ENCODE assay signal across 8 cellular contexts in the genomic region with DNA sequence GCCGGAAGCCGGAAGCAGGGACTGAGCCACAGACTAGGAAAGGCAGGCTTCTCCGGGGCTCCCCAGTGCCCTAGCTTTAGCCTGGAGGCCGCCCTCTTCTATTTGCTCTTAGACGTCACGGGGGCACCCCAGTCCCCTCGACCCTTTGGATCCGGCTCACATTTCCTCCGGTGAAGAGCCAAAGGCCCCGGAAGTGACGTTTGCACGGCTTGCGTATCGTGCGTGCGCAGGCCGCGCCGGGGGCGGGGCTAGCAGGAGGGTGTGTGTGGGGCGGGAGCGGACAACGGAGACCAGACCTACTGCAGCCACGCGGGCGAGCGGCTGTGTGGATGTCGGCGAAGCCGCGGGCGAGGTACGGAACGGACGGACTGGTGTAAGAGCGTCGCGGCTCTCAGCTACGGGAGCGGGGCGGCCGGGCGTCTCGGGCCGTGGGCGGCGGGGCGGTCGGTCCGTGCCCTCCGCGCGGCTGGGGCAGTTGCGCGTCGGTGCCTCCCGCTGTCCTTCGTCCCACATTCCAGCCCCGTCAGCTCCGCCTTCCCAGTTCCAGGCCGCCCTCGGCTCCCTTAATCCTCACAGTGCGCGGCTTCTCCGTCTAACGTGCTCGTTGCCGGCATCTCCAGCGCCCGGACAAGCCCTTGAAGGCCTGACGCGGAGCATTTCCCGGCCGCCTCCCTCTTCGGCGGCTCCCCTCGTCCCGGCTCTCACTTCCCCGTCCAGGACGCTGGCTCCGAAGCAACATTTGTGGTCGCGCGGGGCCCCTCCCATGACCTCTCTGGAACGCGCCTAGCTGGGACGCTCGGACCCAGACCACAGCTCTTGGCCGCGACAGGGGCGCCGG. TPM values are rescaled to one million over a fixed set of nuclear protein-coding genes. Genes with fewer than 3 reads are reported as not detected.
A peak's percentile ranks its signal among the peaks of the same experiment; 100 is the strongest.
DNase-seq lines count a peak whose midpoint lies in the region; ATAC-seq and TF ChIP-seq lines count a peak whose summit lies in the region.

No MANE protein-coding gene starts in this region.

- peak overlapping the region; percentile 83 for H3K9ac ChIP-seq in OCI-LY1 (ENCODE audit: low read length)

- H3K36me3 ChIP-seq in OCI-LY1 (ENCODE audit: insufficient read depth, low read length): 0 out of 2 replicates have a peak, but pooled peaks cover 6% of the 10 kb centered on the region

- no peaks in the 10 kb centered on the region for H3K9me2 ChIP-seq in OCI-LY1 (ENCODE audit: low read depth, low read length)

- H3K27me3 ChIP-seq in OCI-LY1 (ENCODE audit: insufficient read depth, low read length) (no peaks in the 10 kb centered on the region), mononuclear cell (ENCODE audit: insufficient read depth, low read length) (no peaks in the 10 kb centered on the region)

- peaks cover 6% of the 10 kb centered on the region; the same call in 1 of the 2 replicates for H3F3A ChIP-seq in OCI-LY1 (ENCODE audit: insufficient read depth, low read length)

- H3K4me2 ChIP-seq in OCI-LY1 (ENCODE audit: low read length): peak overlapping the region; percentile 84

- 0 out of 2 replicates have a peak, but pooled peaks cover 2% of the 10 kb centered on the region for H3K9me3 ChIP-seq in OCI-LY1 (ENCODE audit: low read length)
- H3K9me3 ChIP-seq in mononuclear cell (ENCODE audit: low read depth, low read length): no peaks in the 10 kb centered on the region

- H3K79me2 ChIP-seq in OCI-LY1 (ENCODE audit: insufficient read depth, low read length): 0 out of 2 replicates have a peak, but pooled peaks cover 11% of the 10 kb centered on the region

- H2AFZ ChIP-seq in OCI-LY1 (ENCODE audit: low read length): no peak overlapping the region

- no peaks in the 10 kb centered on the region for H4K20me1 ChIP-seq in OCI-LY1 (ENCODE audit: insufficient read depth, low read length)

- H3K4me3 ChIP-seq in OCI-LY1 (ENCODE audit: low read depth, low read length, poor library complexity, severe bottlenecking): peak overlapping the region; percentile 81
- peak overlapping the region; percentile 85 for H3K4me3 ChIP-seq in epithelial cell of esophagus (ENCODE audit: low read length)
- H3K4me3 ChIP-seq in mononuclear cell (ENCODE audit: low read length): peak overlapping the region; percentile 71

- TF ChIP-seq CTCF in OCI-LY1 (IDR thresholded peaks at IDR 0.05; ENCODE audit: low read length) (0 out of 2 replicates have a peak, but pooled peaks have one; percentile 3), epithelial cell of esophagus (IDR thresholded peaks at IDR 0.05; ENCODE audit: insufficient read depth, low read depth, low read length, missing control alignments) (no peak)

- H3K27ac ChIP-seq in OCI-LY1 (ENCODE audit: low read depth, low read length, poor library complexity, severe bottlenecking): peak overlapping the region; percentile 80

- peaks cover 25% of the 10 kb centered on the region for H3K4me1 ChIP-seq in OCI-LY1 (ENCODE audit: insufficient read depth, low read length, severe bottlenecking)
- peaks cover 20% of the 10 kb centered on the region for H3K4me1 ChIP-seq in mononuclear cell (ENCODE audit: insufficient read depth, low read length)

- peak; percentile 100 for DNase-seq in DMS 273 (lab: John Stamatoyannopoulos, UW; ENCODE audit: unreplicated experiment)
- peak; percentile 99 for DNase-seq in HuH-7 (ENCODE audit: low spot score)
- peak; percentile 96 for DNase-seq in activated T-cell treated with anti-CD3 and anti-CD28 coated beads for 24 hours (ENCODE audit: low read depth)
- peak; percentile 98 for DNase-seq in epithelial cell of esophagus (ENCODE audit: low read depth)
- peak; percentile 98 for DNase-seq in stimulated activated CD8-positive, alpha-beta memory T cell treated with anti-CD3 and anti-CD28 coated beads, Interleukin-2, amount 100 ng/mL, for 48 hours (ENCODE audit: low read depth in 2 of 2)

- ATAC-seq in GM21526 (IDR thresholded peaks at IDR 0.05; ENCODE audit: low FRiP score, unreplicated experiment): peak; percentile 88

RNA-seq across cellular contexts. Expression of gene KCTD7, which starts 25.8 kb away (rescaled TPM):
- 8.7 TPM for total RNA-seq in mononuclear cell

Comparison
In these comparisons a context has a peak if more than half of its experiments do, and no peak if none do; other contexts are left out.
1. Peak in every context shown above with its lines: DNase-seq, ATAC-seq, H3K4me3 ChIP-seq and H3K27ac ChIP-seq.